In the genomic region with DNA sequence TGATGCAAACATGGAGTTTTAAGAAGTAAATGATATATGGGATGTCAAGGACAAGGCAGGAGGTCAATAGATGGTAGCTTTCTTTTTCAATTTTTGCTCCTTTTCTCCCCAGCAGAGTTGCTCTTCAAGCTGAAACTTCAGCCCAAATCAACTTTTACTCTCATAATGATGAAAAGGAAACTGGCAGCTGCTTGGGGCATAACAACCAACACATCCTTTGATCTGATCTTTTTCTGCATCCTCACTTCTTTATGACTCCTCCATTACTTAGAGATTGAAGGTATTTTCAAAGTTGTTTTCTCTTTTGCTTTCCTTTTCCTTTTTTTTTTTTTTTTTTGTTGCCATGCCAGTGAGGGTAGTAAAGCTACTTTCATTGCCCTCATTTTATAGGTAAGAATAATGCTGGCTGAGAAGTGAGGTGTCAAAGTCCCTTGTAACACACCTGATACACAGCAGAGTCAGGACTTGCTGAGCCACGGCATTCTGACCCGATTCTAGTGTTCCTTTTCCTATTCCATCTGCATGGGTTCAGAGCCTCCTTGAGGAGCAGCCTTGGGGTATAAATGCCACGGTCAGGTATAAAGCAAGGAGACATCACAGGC, we compare ENCODE assay signal across 13 cellular contexts. TPM values are rescaled to one million over a fixed set of nuclear protein-coding genes. Genes with fewer than 3 reads are reported as not detected.
DNase-seq lines count a peak whose midpoint lies in the region; ATAC-seq, FAIRE-seq and TF ChIP-seq lines count a peak whose summit lies in the region.
"Had no signal": no experiment of that assay in that cellular context is flagged by ENCODE, and none has a peak within 500 bp of the region (broad histone marks: within the 10 kb centered on the region; RNA-seq: fewer than 3 reads in every experiment).

No MANE protein-coding gene starts in this region.

- H3K27me3 ChIP-seq in MM.1S (replicated peaks; ENCODE audit: insufficient read depth, low read length) (no peaks in the 10 kb centered on the region), uterus (no peaks in the 10 kb centered on the region)
- H3K27me3 ChIP-seq: heart right ventricle, tibial artery had no signal

- H3K36me3 ChIP-seq in MM.1S (replicated peaks; ENCODE audit: insufficient read depth, low read length) (no peaks in the 10 kb centered on the region), uterus (no peaks in the 10 kb centered on the region)

- H4K20me1 ChIP-seq in MM.1S (ENCODE audit: insufficient read depth, low read length) = no peaks in the 10 kb centered on the region

- no peaks in the 10 kb centered on the region for H3K9me3 Mint-ChIP-seq in activated naive CD4-positive, alpha-beta T cell treated with anti-CD3 and anti-CD28 coated beads, Interleukin-2, amount 50 U/mL, for 24 hours

- intact Hi-C loops in uterus (cut with DNase I; ENCODE audit: low total_unique reads) = no loop called here

- ATAC-seq in HG02623 (IDR thresholded peaks at IDR 0.05; ENCODE audit: unreplicated experiment) = peak; percentile 46
- ATAC-seq: heart right ventricle had no signal

- DNase-seq in activated naive CD4-positive, alpha-beta T cell treated with Interleukin-2 at 50 U/mL for 16 hours = no peak
- peak; percentile 70 for DNase-seq in MM.1S
- no peak for DNase-seq in GM12892 (ENCODE audit: insufficient read length)
- DNase-seq in uterus = no peak
- DNase-seq in activated gamma-delta T cell (lab: John Stamatoyannopoulos, UW) = no peak
- DNase-seq in G401 (ENCODE audit: low spot score) = no peak
- DNase-seq: effector memory CD4-positive, alpha-beta T cell; heart right ventricle; mammary epithelial cell; NCI-H146; tibial artery had no signal

- no peak overlapping the region for H3K9ac ChIP-seq in MM.1S (ENCODE audit: low read length)

- no peaks in the 10 kb centered on the region for H3K9me2 ChIP-seq in MM.1S (replicated peaks; ENCODE audit: insufficient read depth, low read length)

- TF ChIP-seq CTCF in MM.1S (IDR thresholded peaks at IDR 0.05; ENCODE audit: low read length) (no peak), uterus (IDR thresholded peaks at IDR 0.05) (no peak)

- no peak for FAIRE-seq in GM12892 (lab: Jason Lieb, UNC)

- H3K9me3 ChIP-seq in MM.1S (replicated peaks; ENCODE audit: insufficient read depth, low read length) = no peaks in the 10 kb centered on the region
- H3K9me3 ChIP-seq in uterus = no peaks in the 10 kb centered on the region
- H3K9me3 ChIP-seq: heart right ventricle, tibial artery had no signal

- no peak overlapping the region for H3K4me3 Mint-ChIP-seq in activated naive CD4-positive, alpha-beta T cell treated with anti-CD3 and anti-CD28 coated beads, Interleukin-2, amount 50 U/mL, for 24 hours

- no peak overlapping the region for H3K4me3 ChIP-seq in MM.1S (ENCODE audit: low read length)
- H3K4me3 ChIP-seq in uterus = no peak overlapping the region
- H3K4me3 ChIP-seq: heart right ventricle, tibial artery had no signal

- peak overlapping the region; percentile 44; the same call in 1 of the 2 replicates for H3K27ac ChIP-seq in MM.1S (ENCODE audit: low read length)
- H3K27ac ChIP-seq in uterus = no peak overlapping the region
- H3K27ac ChIP-seq: heart right ventricle, tibial artery had no signal

- no peaks in the 10 kb centered on the region for H3K79me2 ChIP-seq in MM.1S (ENCODE audit: low read length)

- no peak overlapping the region for H2AFZ ChIP-seq in MM.1S (ENCODE audit: low read length)

- H3K36me3 Mint-ChIP-seq in activated naive CD4-positive, alpha-beta T cell treated with anti-CD3 and anti-CD28 coated beads, Interleukin-2, amount 50 U/mL, for 24 hours = peaks cover 1% of the 10 kb centered on the region

- peak overlapping the region; percentile 18 for H3K4me2 ChIP-seq in MM.1S (ENCODE audit: low read depth, low read length)

- peak overlapping the region; percentile 83 for H3K27ac Mint-ChIP-seq in activated naive CD4-positive, alpha-beta T cell treated with anti-CD3 and anti-CD28 coated beads, Interleukin-2, amount 50 U/mL, for 24 hours

- peaks cover 6% of the 10 kb centered on the region for H3F3A ChIP-seq in MM.1S (ENCODE audit: insufficient read depth, low read length)

- no peaks in the 10 kb centered on the region for H3K27me3 Mint-ChIP-seq in activated naive CD4-positive, alpha-beta T cell treated with anti-CD3 and anti-CD28 coated beads, Interleukin-2, amount 50 U/mL, for 24 hours

- H3K4me1 Mint-ChIP-seq in activated naive CD4-positive, alpha-beta T cell treated with anti-CD3 and anti-CD28 coated beads, Interleukin-2, amount 50 U/mL, for 24 hours = peaks cover 18% of the 10 kb centered on the region

- in situ Hi-C loops in G401 (cut with HindIII; ENCODE audit: low sequenced_read_pairs) = no loop called here

- H3K4me1 ChIP-seq in MM.1S (ENCODE audit: low read length) = peaks cover 16% of the 10 kb centered on the region
- H3K4me1 ChIP-seq in uterus = no peaks in the 10 kb centered on the region
- H3K4me1 ChIP-seq: tibial artery had no signal

- no peak for TF ChIP-seq POLR2A in GM12892 (IDR thresholded peaks at IDR 0.05; ENCODE audit: low read depth, low read length)
- no peak for TF ChIP-seq POLR2A in uterus (IDR thresholded peaks at IDR 0.05)

RNA-seq across cellular contexts. Expression of gene SLC2A9, which starts 26.9 kb away (rescaled TPM):
- 3.6 TPM for polyA plus RNA-seq in GM12892 (2012; ENCODE audit: missing spikeins)
- 1 to 10 TPM in 3 of 4 donors, under 1 TPM in 1; 0.51 to 9.3 (median 7.1) TPM for total RNA-seq in uterus
- not detected in 2 replicates for total RNA-seq in G401 (2014; rRNA removed; shearing (Covaris generic))
